In genomic region chr14:33950320-33951182, GRCh38 we compare ENCODE assay signal across 8 cellular contexts. TPM values are rescaled to one million over a fixed set of nuclear protein-coding genes. Genes with fewer than 3 reads are reported as not detected.
DNase-seq lines count a peak whose midpoint lies in the region; ATAC-seq, FAIRE-seq and TF ChIP-seq lines count a peak whose summit lies in the region.

TSS of gene EGLN3 (minus strand) at chr14:33951074. CDS start at chr14:33950752, 322 bp downstream.

- H3K4me3 ChIP-seq in SJSA1 (peak within 1 kb of the TSS; percentile 42), adipocyte (ENCODE audit: low read length) (peak within 1 kb of the TSS; percentile 88), heart left ventricle (peak within 1 kb of the TSS; percentile 49 to 87 (median 70)), ovary (peak within 1 kb of the TSS; percentile 57)

- peak within 1 kb of the TSS; percentile 73 for H3K9ac ChIP-seq in adipocyte (ENCODE audit: low read length)

- peaks cover 22% of the 10 kb centered on the region for H3K27me3 ChIP-seq in SJSA1 (replicated peaks)
- H3K27me3 ChIP-seq in adipocyte (replicated peaks; ENCODE audit: control insufficient read depth, insufficient read depth, low read length) = peaks cover 33% of the 10 kb centered on the region
- H3K27me3 ChIP-seq in heart left ventricle = peaks cover 0 to 23% (median 0%) of the 10 kb centered on the region in 9 donors
- H3K27me3 ChIP-seq in ovary = no peaks in the 10 kb centered on the region

- WGBS in heart left ventricle, 4 donors = 0 to 2% (median 1%) methylated on average over 13 to 91 of the region's 91 CpGs
- WGBS in ovary, 3 donors = 0 to 1% (median 1%) methylated on average over 69 to 91 of the region's 91 CpGs

- H3K27ac ChIP-seq in SJSA1 = no peak within 1 kb of the TSS
- H3K27ac ChIP-seq in heart left ventricle = peak within 1 kb of the TSS; percentile 13 to 91 (median 80)
- H3K27ac ChIP-seq in ovary = no peak within 1 kb of the TSS

- TF ChIP-seq CTCF in heart left ventricle (IDR thresholded peaks at IDR 0.05) (no peak), ovary (IDR thresholded peaks at IDR 0.05) (no peak)

- peaks cover 11% of the 10 kb centered on the region for H3K4me1 ChIP-seq in SJSA1 (replicated peaks)
- H3K4me1 ChIP-seq in adipocyte (ENCODE audit: control insufficient read depth, insufficient read depth, low read length) = peaks cover 16% of the 10 kb centered on the region
- H3K4me1 ChIP-seq in heart left ventricle = peaks cover 0 to 49% (median 16%) of the 10 kb centered on the region in 12 donors
- peaks cover 5% of the 10 kb centered on the region for H3K4me1 ChIP-seq in ovary (ENCODE audit: insufficient read depth)

- intact Hi-C loops in heart left ventricle (cut with DNase I) = loop anchor here in 8 of 10 donors (1.0 to 10.0 kb wide), 13 partner anchors 82 to 282 kb away; no protein-coding TSS in a partner anchor
- intact Hi-C loops in ovary (cut with DNase I) = no loop called here

- peak; percentile 99 to 100 for TF ChIP-seq POLR2A in heart left ventricle (IDR thresholded peaks at IDR 0.05)
- peak; percentile 58 for TF ChIP-seq POLR2A in ovary (IDR thresholded peaks at IDR 0.05)

- ATAC-seq in GM21447 (IDR thresholded peaks at IDR 0.05; ENCODE audit: unreplicated experiment) = peak; percentile 83
- peak; percentile 97 to 99 (median 98) for ATAC-seq in heart left ventricle

- H3K36me3 ChIP-seq in SJSA1 (no peaks in the 10 kb centered on the region), adipocyte (ENCODE audit: control insufficient read depth, insufficient read depth, low read length, severe bottlenecking) (no peaks in the 10 kb centered on the region), heart left ventricle (no peaks in the 10 kb centered on the region), ovary (no peaks in the 10 kb centered on the region)

- TF ChIP-seq EP300 in ovary (IDR thresholded peaks at IDR 0.05) = no peak

- H3K9me3 ChIP-seq in SJSA1 (replicated peaks) = no peaks in the 10 kb centered on the region; the same call in none of the 2 replicates
- H3K9me3 ChIP-seq in adipocyte (ENCODE audit: control insufficient read depth, low read length) = no peaks in the 10 kb centered on the region
- no peaks in the 10 kb centered on the region for H3K9me3 ChIP-seq in heart left ventricle
- H3K9me3 ChIP-seq in ovary = no peaks in the 10 kb centered on the region

- no peak for FAIRE-seq in urothelium cell line (lab: Jason Lieb, UNC)

- DNase-seq in DMS79 (lab: John Stamatoyannopoulos, UW) = peak; percentile 67
- DNase-seq in HuH-7 (ENCODE audit: low spot score) = peak; percentile 67
- peak; percentile 64 to 83 for DNase-seq in SJSA1 (ENCODE audit: low read depth in 1 of 2, low spot score in 2 of 2)
- DNase-seq in adipocyte (ENCODE audit: low read depth) = peak; percentile 89
- peak; percentile 92 to 94 (median 93) for DNase-seq in heart left ventricle
- peak; percentile 72 to 87 (median 81) for DNase-seq in ovary
- peak; percentile 97 for DNase-seq in urothelium cell line (ENCODE audit: low spot score)

RNA-seq across cellular contexts. Expression of gene EGLN3, which starts in this region (rescaled TPM):
- total RNA-seq in SJSA1 (2014; rRNA removed; shearing (Covaris generic)) = 1.8 and 3.1 TPM in 2 replicates
- 100 to 1,000 TPM in 6 of 9 donors, 10 to 100 TPM in 3; 46.5 to 221 (median 138) TPM for total RNA-seq in heart left ventricle
- 100 to 1,000 TPM in 1 of 2 donors, 10 to 100 TPM in 1; 69.8 to 308 TPM for polyA plus RNA-seq in heart left ventricle
- 1 to 10 TPM; 1.8 to 5.1 (median 2.4) TPM for total RNA-seq in ovary
- 1 to 10 TPM; 1.7 to 4.3 TPM for polyA plus RNA-seq in ovary

Comparison
In these comparisons a context has a peak if more than half of its experiments do, and no peak if none do; other contexts are left out.
1. RNA of gene EGLN3 (total RNA-seq): 46.5 to 221 TPM in heart left ventricle; 1.8 to 5.1 TPM in ovary and 1.8 to 3.1 TPM in SJSA1; every median in the first group is over 4 times any median in the second.
2. RNA of gene EGLN3 (polyA plus RNA-seq): 69.8 to 308 TPM in heart left ventricle; 1.7 to 4.3 TPM in ovary; every median in the first group is over 10 times any median in the second.
3. H3K27ac ChIP-seq: peak in heart left ventricle (12 of 12); none in SJSA1 (single experiment) and ovary (0 of 2).
4. intact Hi-C loops: an anchor here in heart left ventricle (1.0 to 10.0 kb wide); none called in ovary.
5. Peak in every context shown above with its lines, with median percentiles within 50 percentile points of each other: DNase-seq and H3K4me3 ChIP-seq.